ENCODE assay signal across 2 cellular contexts in genomic region chr4:119197772-119198212, GRCh38.
TF ChIP-seq lines count a peak whose summit lies in the region.

No MANE protein-coding gene starts in this region.

TF ChIP-seq in HepG2, 621 proteins besides CTCF, POLR2A, EP300 and RAD21 (continues in another document):
- peak; percentile 55 for TF ChIP-seq IKZF4 (CRISPR knock-in tag; IDR thresholded peaks at IDR 0.05; ENCODE audit: borderline replicate concordance, low read depth, not compliant biosample characterization)
- no peak for TF ChIP-seq ZNF225 (CRISPR knock-in tag; IDR thresholded peaks at IDR 0.05)
- no peak for TF ChIP-seq ZNF746 (CRISPR knock-in tag; IDR thresholded peaks at IDR 0.05)
- TF ChIP-seq SAFB2 (CRISPR knock-in tag; IDR thresholded peaks at IDR 0.05; ENCODE audit: borderline replicate concordance, low read depth) = no peak
- peak; percentile 45; the same call in 1 of the 2 replicates for TF ChIP-seq ZHX1 (CRISPR knock-in tag; IDR thresholded peaks at IDR 0.05; ENCODE audit: low read depth)
- TF ChIP-seq ZNF468 (CRISPR knock-in tag; IDR thresholded peaks at IDR 0.05) = no peak
- peak; percentile 72; the same call in 1 of the 2 replicates for TF ChIP-seq ELF1 (CRISPR knock-in tag; IDR thresholded peaks at IDR 0.05)
- no peak for TF ChIP-seq CENPBD1 (CRISPR knock-in tag; IDR thresholded peaks at IDR 0.05; ENCODE audit: borderline replicate concordance, low read depth)
- peak; percentile 23; the same call in 1 of the 2 replicates for TF ChIP-seq ZNF580 (CRISPR knock-in tag; IDR thresholded peaks at IDR 0.05; ENCODE audit: borderline replicate concordance, low read depth)
- no peak for TF ChIP-seq SMARCC2 (IDR thresholded peaks at IDR 0.05)
- no peak for TF ChIP-seq ZNF431 (CRISPR knock-in tag; IDR thresholded peaks at IDR 0.05; ENCODE audit: borderline replicate concordance, low read depth)
- TF ChIP-seq ZBTB25 (CRISPR knock-in tag; IDR thresholded peaks at IDR 0.05) = no peak
- peak; percentile 94 for TF ChIP-seq SETDB1 (CRISPR knock-in tag; IDR thresholded peaks at IDR 0.05; ENCODE audit: borderline replicate concordance)
- TF ChIP-seq ZNF296 (CRISPR knock-in tag; conservative IDR thresholded peaks at IDR 0.05) = no peak
- TF ChIP-seq ZNF280B (CRISPR knock-in tag; IDR thresholded peaks at IDR 0.05; ENCODE audit: borderline replicate concordance) = 0 out of 2 replicates have a peak, but pooled peaks have one; percentile 21
- no peak for TF ChIP-seq MAFG (CRISPR knock-in tag; IDR thresholded peaks at IDR 0.05)
- peak; percentile 75 for TF ChIP-seq CBX5 (CRISPR knock-in tag; IDR thresholded peaks at IDR 0.05; ENCODE audit: borderline replicate concordance)
- TF ChIP-seq KDM5B (CRISPR knock-in tag; IDR thresholded peaks at IDR 0.05; ENCODE audit: borderline replicate concordance) = peak; percentile 59; the same call in 1 of the 2 replicates
- no peak for TF ChIP-seq ZNF792 (CRISPR knock-in tag; IDR thresholded peaks at IDR 0.05)
- TF ChIP-seq ZBTB7B (CRISPR knock-in tag; IDR thresholded peaks at IDR 0.05) = no peak
- TF ChIP-seq KLF12 (CRISPR knock-in tag; IDR thresholded peaks at IDR 0.05; ENCODE audit: borderline replicate concordance) = 0 out of 2 replicates have a peak, but pooled peaks have one; percentile 21
- TF ChIP-seq ZSCAN22 (CRISPR knock-in tag; IDR thresholded peaks at IDR 0.05) = no peak
- peak; percentile 65 for TF ChIP-seq ZFX (CRISPR knock-in tag; IDR thresholded peaks at IDR 0.05; ENCODE audit: low read depth)
- no peak for TF ChIP-seq CENPT (CRISPR knock-in tag; IDR thresholded peaks at IDR 0.05; ENCODE audit: low read depth)
- no peak for TF ChIP-seq ZBTB44 (CRISPR knock-in tag; IDR thresholded peaks at IDR 0.05)
- TF ChIP-seq ZNF333 (CRISPR knock-in tag; IDR thresholded peaks at IDR 0.05; ENCODE audit: borderline replicate concordance) = no peak
- no peak for TF ChIP-seq ZNF777 (CRISPR knock-in tag; IDR thresholded peaks at IDR 0.05)

TF ChIP-seq in K562, 482 proteins besides CTCF, POLR2A, EP300 and RAD21:
- TF ChIP-seq FOXJ3 (CRISPR knock-in tag; IDR thresholded peaks at IDR 0.05) = no peak
- no peak for TF ChIP-seq HSF4 (CRISPR knock-in tag; IDR thresholded peaks at IDR 0.05; ENCODE audit: borderline replicate concordance)
- peak in 1 of 3 experiments; percentile 7 for TF ChIP-seq YY1 (IDR thresholded peaks at IDR 0.05; ENCODE audit: borderline replicate concordance in 1 of 3, control insufficient read depth in 1 of 3, extremely low read depth in 1 of 3, insufficient read depth in 3 of 3, insufficient read length in 1 of 3, insufficient replicate concordance in 2 of 3, low read depth in 1 of 3, low read length in 2 of 3)
- TF ChIP-seq GABPA (tag; conservative IDR thresholded peaks at IDR 0.05; ENCODE audit: low read depth) = 0 out of 2 replicates have a peak, but pooled peaks have one; percentile 12
- peak; percentile 75; the same call in 1 of the 2 replicates for TF ChIP-seq EHMT2 (IDR thresholded peaks at IDR 0.05)
